In the genomic region with DNA sequence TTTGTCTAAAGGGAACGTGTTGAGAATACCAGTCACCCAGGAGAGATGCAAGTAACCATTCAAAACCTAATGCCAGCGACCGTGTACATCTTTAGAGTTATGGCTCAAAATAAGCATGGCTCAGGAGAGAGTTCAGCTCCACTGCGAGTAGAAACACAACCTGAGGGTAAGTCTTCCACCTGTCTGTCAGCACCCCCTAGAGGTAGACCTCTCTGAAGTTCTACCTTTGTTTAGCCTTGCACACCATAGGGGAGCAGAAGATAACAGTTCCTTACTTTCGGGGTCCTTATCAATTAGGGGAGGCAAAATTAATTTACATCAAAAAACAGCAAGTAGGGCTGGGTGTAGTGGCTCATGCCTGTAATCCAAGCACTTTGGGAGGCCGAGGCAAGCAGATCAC, we compare ENCODE assay signal across 9 cellular contexts.
DNase-seq lines count a peak whose midpoint lies in the region; ATAC-seq, FAIRE-seq and TF ChIP-seq lines count a peak whose summit lies in the region.
"Had no signal": no experiment of that assay in that cellular context is flagged by ENCODE, and none has a peak within 500 bp of the region (broad histone marks: within the 10 kb centered on the region; RNA-seq: fewer than 3 reads in every experiment).

No MANE protein-coding gene starts in this region.

- no peaks in the 10 kb centered on the region for H4K20me1 ChIP-seq in HepG2 (ENCODE audit: insufficient read depth, low read length)

- in situ Hi-C loops in HepG2 (cut with HindIII; ENCODE audit: extremely low pct_ligation_motif_present, low pct_unique_long_range_greater_than_20kb), result no loop called here

- no peak overlapping the region for H3K9ac ChIP-seq in HepG2 (ENCODE audit: insufficient read depth, low read depth, low read length)

- H3K27ac ChIP-seq in HEK293 (ENCODE audit: extremely low read depth, low read depth, low read length) (no peak overlapping the region), WERI-Rb-1 (no peak overlapping the region), HepG2 (ENCODE audit: extremely low read length, insufficient read depth, low read length) (no peak overlapping the region)

- no peak for FAIRE-seq in HepG2 (lab: Jason Lieb, UNC)

- POLR2A ChIA-PET in HEK293 (lab: Yijun Ruan, JAX) (no interaction called here), HepG2 (lab: Yijun Ruan, JAX) (no interaction called here)

- no peaks in the 10 kb centered on the region for H3K27me3 ChIP-seq in WERI-Rb-1 (ENCODE audit: insufficient read depth, low read depth, severe bottlenecking)
- H3K27me3 ChIP-seq in HepG2 (ENCODE audit: control insufficient read depth in 1 of 2, insufficient read depth in 2 of 2, low read length in 2 of 2), result no peaks in the 10 kb centered on the region

- ATAC-seq in HepG2 (peak; percentile 86), HG02642 (IDR thresholded peaks at IDR 0.05; ENCODE audit: poor library complexity, unreplicated experiment) (no peak)

- CTCF ChIA-PET in HEK293 (lab: Yijun Ruan, JAX) (interaction anchor here (0.6 to 8.8 kb wide), 13 partner anchors 9 to 522 kb away, joined by 3 to 121 read pairs (median 5); no protein-coding TSS in a partner anchor), HepG2 (lab: Yijun Ruan, JAX; ENCODE audit: low intra/inter-chr PET ratio, low total read pairs) (interaction anchor here (1.0 to 1.3 kb wide), 2 partner anchors 29 to 522 kb away, joined by 3 read pairs; no protein-coding TSS in a partner anchor)

- no peak overlapping the region for H3K4me2 ChIP-seq in HepG2 (ENCODE audit: low read depth, low read length)

- no TSS peak for BruUV-seq in HepG2 (replicated peaks; lab: Mats Ljungman, UMichigan)

- H3K4me3 ChIP-seq in HEK293 (ENCODE audit: low read depth, low read length) (no peak overlapping the region), WERI-Rb-1 (ENCODE audit: low read depth, low read length) (no peak overlapping the region), HepG2 (replicated peaks in 1 of 3; ENCODE audit: insufficient read depth in 1 of 3, low read depth in 2 of 3, low read length in 3 of 3) (no peak overlapping the region)

- TF ChIP-seq EP300 in HepG2 (IDR thresholded peaks at IDR 0.05; ENCODE audit: low read depth in 2 of 2, low read length in 2 of 2) (no peak), HepG2 (CRISPR knock-in tag; IDR thresholded peaks at IDR 0.05; ENCODE audit: borderline replicate concordance) (no peak)

- H2AFZ ChIP-seq in HepG2 (ENCODE audit: low read length), result no peak overlapping the region

- H3K4me1 ChIP-seq in HEK293 (ENCODE audit: control insufficient read depth, insufficient read depth, low read length) (no peaks in the 10 kb centered on the region), HepG2 (ENCODE audit: insufficient read depth, low read length) (no peaks in the 10 kb centered on the region)

- intact Hi-C loops in HepG2 (cut with micrococcal nuclease; ENCODE audit: unreplicated experiment), result loop anchor here (10.0 kb wide), 1 partner anchor 450 kb away; no protein-coding TSS in a partner anchor

- H3K9me3 ChIP-seq in HEK293 (ENCODE audit: control insufficient read depth, insufficient read depth, low read depth, low read length), result no peaks in the 10 kb centered on the region
- H3K9me3 ChIP-seq in WERI-Rb-1 (ENCODE audit: severe bottlenecking), result no peaks in the 10 kb centered on the region
- no peaks in the 10 kb centered on the region for H3K9me3 ChIP-seq in HepG2 (ENCODE audit: low read length)

- H3K79me2 ChIP-seq in HepG2 (ENCODE audit: insufficient read depth, low read length), result no peaks in the 10 kb centered on the region

- no peak for TF ChIP-seq POLR2A in HepG2 (IDR thresholded peaks at IDR 0.05; ENCODE audit: insufficient read depth in 1 of 2, low read depth in 2 of 2, low read length in 2 of 2)

- WGBS in HepG2 (ENCODE audit: low lambda C conversion rate), result 78% methylated on average over 6 of the region's 6 CpGs

- no peak for TF ChIP-seq CTCF in HEK293 (tag by site-specific recombination; IDR thresholded peaks at IDR 0.05)
- peak; percentile 72 for TF ChIP-seq CTCF in WERI-Rb-1 (IDR thresholded peaks at IDR 0.05; ENCODE audit: low read depth, low read length)
- peak; percentile 64 for TF ChIP-seq CTCF in HepG2 (CRISPR knock-in tag; IDR thresholded peaks at IDR 0.05)

- DNase-seq in DMS 273 (lab: John Stamatoyannopoulos, UW; ENCODE audit: unreplicated experiment) (peak; percentile 15), DMS 273 treated with DMSO at 0.1 percent for 48 hours (lab: John Stamatoyannopoulos, UW) (no peak), WERI-Rb-1 (peak; percentile 32), HepG2 (ENCODE audit: low spot score) (peak; percentile 31), SKM-1 (lab: John Stamatoyannopoulos, UW; ENCODE audit: unreplicated experiment) (no peak), globus pallidus (ENCODE audit: low spot score) (no peak)
- DNase-seq: 8988T had no signal

- H3K36me3 ChIP-seq in HEK293 (ENCODE audit: control insufficient read depth in 2 of 2, insufficient read depth in 1 of 2, low read length in 2 of 2) (peaks cover 10 to 27% of the 10 kb centered on the region in 2 experiments), WERI-Rb-1 (peaks cover 64% of the 10 kb centered on the region), HepG2 (replicated peaks in 1 of 2; ENCODE audit: control insufficient read depth in 1 of 2, insufficient read depth in 2 of 2, low read length in 2 of 2) (no peaks in the 10 kb centered on the region)

- TF ChIP-seq RAD21 in HepG2 (CRISPR knock-in tag; IDR thresholded peaks at IDR 0.05), result no peak

TF ChIP-seq in HEK293, 187 proteins besides CTCF, POLR2A, EP300 and RAD21:
- TF ChIP-seq ZNF221 (tag by site-specific recombination; IDR thresholded peaks at IDR 0.05; ENCODE audit: borderline replicate concordance), result no peak
- 0 out of 2 replicates have a peak, but pooled peaks have one; percentile 15 for TF ChIP-seq PRDM1 (tag by site-specific recombination; IDR thresholded peaks at IDR 0.05)
- TF ChIP-seq ZNF280D (tag by site-specific recombination; IDR thresholded peaks at IDR 0.05), result no peak

TF ChIP-seq in HepG2, 621 proteins besides CTCF, POLR2A, EP300 and RAD21:
- TF ChIP-seq STAG1 (CRISPR knock-in tag; IDR thresholded peaks at IDR 0.05) (peak; percentile 52), ZNF687 (CRISPR knock-in tag; IDR thresholded peaks at IDR 0.05) (no peak), FOSL2 (CRISPR knock-in tag; IDR thresholded peaks at IDR 0.05) (no peak), THRA (CRISPR knock-in tag; IDR thresholded peaks at IDR 0.05; ENCODE audit: borderline replicate concordance) (no peak), MBD4 (IDR thresholded peaks at IDR 0.05; ENCODE audit: borderline replicate concordance, low read length) (no peak)

Comparison
In these comparisons a context has a peak if more than half of its experiments do, and no peak if none do; other contexts are left out.
1. DNase-seq: peak in DMS 273 (single experiment), WERI-Rb-1 (single experiment) and HepG2 (single experiment); none in DMS 273 treated with DMSO at 0.1 percent for 48 hours (single experiment), SKM-1 (single experiment) and globus pallidus (single experiment).